27 cellular contexts compared by ENCODE assay signal in genomic region chr13:41516166-41516565, GRCh38.
"Had no signal": no experiment of that assay in that cellular context is flagged by ENCODE, and none has a peak within 500 bp of the region (broad histone marks: within the 10 kb centered on the region; RNA-seq: fewer than 3 reads in every experiment).

No MANE protein-coding gene starts in this region.

- FAIRE-seq: pancreas, small intestine, urothelium cell line had no signal

- H3K27me3 ChIP-seq: neural progenitor cell, pancreas, right lobe of liver, sigmoid colon, stomach, thyroid gland, tibial nerve, upper lobe of left lung, vagina had no signal

- H3K4me1 ChIP-seq: neural progenitor cell, pancreas, prostate gland, right lobe of liver, sigmoid colon, stomach, thyroid gland, tibial nerve, upper lobe of left lung, vagina had no signal

- H3K27ac ChIP-seq: neural progenitor cell, pancreas, prostate gland, right lobe of liver, sigmoid colon, stomach, thoracic aorta, thyroid gland, tibial nerve, upper lobe of left lung, vagina had no signal

- H3K4me3 ChIP-seq: neural progenitor cell, pancreas, prostate gland, right lobe of liver, sigmoid colon, stomach, thoracic aorta, thyroid gland, tibial nerve, upper lobe of left lung, vagina had no signal

- H3K4me1 Mint-ChIP-seq: natural killer cell, nephron, neural progenitor cell had no signal

- H3K9me3 Mint-ChIP-seq: natural killer cell; stimulated activated naive B cell treated with anti-CD40 and anti-IgM and Interleukin-4, amounts not matched to agents 10 μg/mL and 1 μg/mL and 100 μg/mL, for 72 hours; stimulated activated naive CD8-positive, alpha-beta T cell treated with anti-CD3 and anti-CD28 coated beads, Interleukin-15, Interleukin-2, amounts not matched to agents 100 ng/mL and 50 ng/mL, for 24 hours had no signal

- H3K4me3 Mint-ChIP-seq: naive thymus-derived CD4-positive, alpha-beta T cell; natural killer cell; nephron; neural progenitor cell; stimulated activated naive B cell treated with anti-CD40 and anti-IgM and Interleukin-4, amounts not matched to agents 10 μg/mL and 1 μg/mL and 100 μg/mL, for 72 hours; stimulated activated naive CD8-positive, alpha-beta T cell treated with anti-CD3 and anti-CD28 coated beads, Interleukin-15, Interleukin-2, amounts not matched to agents 100 ng/mL and 50 ng/mL, for 24 hours had no signal

- H3K9me3 ChIP-seq: pancreas, prostate gland, right lobe of liver, stomach, thoracic aorta, thyroid gland, tibial nerve, upper lobe of left lung, vagina had no signal

- H3K27ac Mint-ChIP-seq: natural killer cell; nephron; neural progenitor cell; stimulated activated naive B cell treated with anti-CD40 and anti-IgM and Interleukin-4, amounts not matched to agents 10 μg/mL and 1 μg/mL and 100 μg/mL, for 72 hours; stimulated activated naive CD8-positive, alpha-beta T cell treated with anti-CD3 and anti-CD28 coated beads, Interleukin-15, Interleukin-2, amounts not matched to agents 100 ng/mL and 50 ng/mL, for 24 hours had no signal

- ATAC-seq: naive thymus-derived CD4-positive, alpha-beta T cell; natural killer cell; pancreas; right lobe of liver; stimulated activated naive B cell treated with anti-CD40 and anti-IgM and Interleukin-4, amounts not matched to agents 10 μg/mL and 1 μg/mL and 100 μg/mL, for 72 hours had no signal

- H3K36me3 Mint-ChIP-seq: natural killer cell; neural progenitor cell; stimulated activated naive B cell treated with anti-CD40 and anti-IgM and Interleukin-4, amounts not matched to agents 10 μg/mL and 1 μg/mL and 100 μg/mL, for 72 hours had no signal

- DNase-seq: naive thymus-derived CD4-positive, alpha-beta T cell; natural killer cell; occipital lobe; pancreas; retina; right cardiac atrium; right lobe of liver; sigmoid colon; small intestine; stimulated activated CD4-positive, alpha-beta T cell treated with anti-CD3 and anti-CD28 coated beads, Interleukin-1b, Interleukin-23, amount 100 ng/mL, for 48 hours; stimulated activated CD4-positive, alpha-beta T cell treated with anti-CD3 and anti-CD28 coated beads, Interleukin-4, amount 100 ng/mL, for 1 hour; stimulated activated CD4-positive, alpha-beta T cell treated with anti-CD3 and anti-CD28 coated beads, Interleukin-4, amount 100 ng/mL, for 4 hours; stimulated activated CD8-positive, alpha-beta memory T cell treated with anti-CD3 and anti-CD28 coated beads, Interleukin-4, amount 100 ng/mL, for 48 hours; stimulated activated naive B cell treated with anti-CD40 and anti-IgM and Interleukin-4, amounts not matched to agents 10 μg/mL and 1 μg/mL and 100 μg/mL, for 72 hours; stimulated activated naive CD4-positive, alpha-beta T cell treated with Interleukin-2 at 50 U/mL for 16 hours; stomach; thyroid gland; trophoblast cell had no signal

- H3K36me3 ChIP-seq: neural progenitor cell, pancreas, prostate gland, right lobe of liver, sigmoid colon, stomach, thoracic aorta, thyroid gland, tibial nerve, upper lobe of left lung, vagina had no signal
